In genomic region chr17:68598074-68598473, GRCh38 we compare ENCODE assay signal across 26 cellular contexts. TPM values are rescaled to one million over a fixed set of nuclear protein-coding genes. Genes with fewer than 3 reads are reported as not detected.
DNase-seq lines count a peak whose midpoint lies in the region; ATAC-seq and TF ChIP-seq lines count a peak whose summit lies in the region.
"Had no signal": no experiment of that assay in that cellular context is flagged by ENCODE, and none has a peak within 500 bp of the region (broad histone marks: within the 10 kb centered on the region; RNA-seq: fewer than 3 reads in every experiment).

No MANE protein-coding gene starts in this region.

- H3K9me3 ChIP-seq in iPS-20b (ENCODE audit: insufficient read depth, low read depth, low read length) (no peaks in the 10 kb centered on the region), osteoblast (ENCODE audit: low read depth, low read length) (no peaks in the 10 kb centered on the region), upper lobe of right lung (no peaks in the 10 kb centered on the region), body of pancreas (no peaks in the 10 kb centered on the region), SJCRH30 (replicated peaks) (no peaks in the 10 kb centered on the region)
- H3K9me3 ChIP-seq: gastrocnemius medialis had no signal

- ATAC-seq in upper lobe of right lung (no peak), GM18909 (IDR thresholded peaks at IDR 0.05; ENCODE audit: poor library complexity, unreplicated experiment) (no peak), body of pancreas (no peak)
- ATAC-seq: activated T-cell treated with anti-CD3 and anti-CD28 coated beads, Interleukin-2, amount 50 U/mL, for 4 hours; gastrocnemius medialis; HCT116 had no signal

- WGBS in body of pancreas, 2 donors = 86 to 91% methylated on average over 4 of the region's 4 CpGs

- H3K27me3 ChIP-seq in iPS-20b (ENCODE audit: insufficient read depth, low read length) (peaks cover 43% of the 10 kb centered on the region), osteoblast (ENCODE audit: insufficient read depth, low read length) (no peaks in the 10 kb centered on the region), upper lobe of right lung (no peaks in the 10 kb centered on the region), body of pancreas (peaks cover 0 to 4% of the 10 kb centered on the region in 2 donors), SJCRH30 (no peaks in the 10 kb centered on the region)

- no peak overlapping the region for H3K27ac ChIP-seq in iPS-20b (ENCODE audit: low read length)
- peak overlapping the region; percentile 47 for H3K27ac ChIP-seq in osteoblast (ENCODE audit: low read depth, low read length)
- peak overlapping the region; percentile 90 for H3K27ac ChIP-seq in upper lobe of right lung
- H3K27ac ChIP-seq in body of pancreas = no peak overlapping the region
- H3K27ac ChIP-seq in SJCRH30 = no peak overlapping the region

- no peaks in the 10 kb centered on the region for H4K20me1 ChIP-seq in osteoblast (ENCODE audit: insufficient read depth, low read length)

- TF ChIP-seq CTCF in osteoblast (IDR thresholded peaks at IDR 0.05; ENCODE audit: extremely low read depth, low read depth, low read length) (no peak), upper lobe of right lung (IDR thresholded peaks at IDR 0.05) (no peak), body of pancreas (IDR thresholded peaks at IDR 0.05) (no peak)

- H3K9ac ChIP-seq in iPS-20b (ENCODE audit: low read depth, low read length) = 0 out of 2 replicates have a peak overlapping the region, but pooled peaks have one; percentile 84

- H3K4me1 ChIP-seq in iPS-20b (ENCODE audit: insufficient read depth, low read length) (peaks cover 13% of the 10 kb centered on the region; the same call in 1 of the 2 replicates), osteoblast (ENCODE audit: insufficient read depth, low read length) (peaks cover 57% of the 10 kb centered on the region), upper lobe of right lung (peaks cover 47% of the 10 kb centered on the region), body of pancreas (peaks cover 18% of the 10 kb centered on the region), SJCRH30 (peaks cover 20% of the 10 kb centered on the region)

- peaks cover 10% of the 10 kb centered on the region for H3K79me2 ChIP-seq in osteoblast (ENCODE audit: insufficient read depth, low read length)

- H3K4me2 ChIP-seq in osteoblast (ENCODE audit: insufficient read depth, low read length) = peak overlapping the region; percentile 86

- intact Hi-C loops in upper lobe of right lung (cut with DNase I) = no loop called here
- intact Hi-C loops in body of pancreas (cut with DNase I) = no loop called here

- H3K4me3 ChIP-seq in iPS-20b (ENCODE audit: low read length) = peak overlapping the region; percentile 70
- peak overlapping the region; percentile 79 for H3K4me3 ChIP-seq in osteoblast (ENCODE audit: insufficient read depth, low read length)
- peak overlapping the region; percentile 64 for H3K4me3 ChIP-seq in upper lobe of right lung
- no peak overlapping the region for H3K4me3 ChIP-seq in body of pancreas
- H3K4me3 ChIP-seq in SJCRH30 = no peak overlapping the region

- no peak overlapping the region for H2AFZ ChIP-seq in osteoblast (ENCODE audit: low read length)

- TF ChIP-seq POLR2A in body of pancreas (IDR thresholded peaks at IDR 0.05) = no peak

- DNase-seq in ecto neural progenitor cell (ENCODE audit: low spot score) = peak; percentile 24
- DNase-seq in osteoblast (ENCODE audit: insufficient read length, low spot score, missing footprints) = no peak
- DNase-seq in upper lobe of right lung = no peak
- no peak for DNase-seq in cerebellum (ENCODE audit: low spot score)
- no peak for DNase-seq in body of pancreas
- no peak for DNase-seq in SJCRH30
- DNase-seq: activated CD4-positive, CD25-positive, alpha-beta regulatory T cell; activated naive CD4-positive, alpha-beta T cell treated with Interleukin-2 at 50 U/mL for 16 hours; activated T-cell treated with anti-CD3 and anti-CD28 coated beads, Interleukin-2, amount 50 U/mL, for 4 hours; anterior cingulate cortex; caudate nucleus; DMS53; gastrocnemius medialis; GF-D8; KG1; midbrain; MV-4-11; NCI-H187 treated with DMSO at 0.1 percent for 48 hours; NCI-H748 treated with DMSO at 0.1 percent for 48 hours; nephron progenitor cell; stimulated activated CD4-positive, alpha-beta T cell treated with anti-CD3 and anti-CD28 coated beads, Interleukin-1b, Interleukin-23, amount 100 ng/mL, for 48 hours; T-helper 9 cell had no signal

- H3K36me3 ChIP-seq in iPS-20b (ENCODE audit: insufficient read depth, low read depth, low read length) = peaks cover 32% of the 10 kb centered on the region; the same call in 1 of the 2 replicates
- H3K36me3 ChIP-seq in osteoblast (ENCODE audit: insufficient read depth, low read length) = peaks cover 5% of the 10 kb centered on the region
- no peaks in the 10 kb centered on the region for H3K36me3 ChIP-seq in upper lobe of right lung
- H3K36me3 ChIP-seq in body of pancreas (replicated peaks in 1 of 2; ENCODE audit: insufficient read depth in 1 of 2, low read depth in 2 of 2) = no peaks in the 10 kb centered on the region
- H3K36me3 ChIP-seq in SJCRH30 = no peaks in the 10 kb centered on the region
- H3K36me3 ChIP-seq: gastrocnemius medialis had no signal

RNA-seq across cellular contexts. Expression of gene FAM20A, which starts 3.1 kb away (rescaled TPM):
- total RNA-seq in osteoblast (63.3 and 72.2 TPM in 2 replicates), upper lobe of right lung (43.3 TPM), cerebellum (2.8 TPM), body of pancreas (1 to 10 TPM in 1 of 2 donors, under 1 TPM in 1; under 0.01 to 1.3 TPM)
- 0.86 and 1.0 TPM in 2 replicates for total RNA-seq in SJCRH30 (2014; rRNA removed; shearing (Covaris generic))
- total RNA-seq: dermis microvascular lymphatic vessel endothelial cell had no signal

Comparison
In these comparisons a context has a peak if more than half of its experiments do, and no peak if none do; other contexts are left out.
1. H3K27ac ChIP-seq: peak in osteoblast (single experiment) and upper lobe of right lung (single experiment); none in iPS-20b (single experiment), body of pancreas (0 of 4) and SJCRH30 (single experiment).
2. H3K4me3 ChIP-seq: peak in iPS-20b (single experiment), osteoblast (single experiment) and upper lobe of right lung (single experiment); none in body of pancreas (0 of 2) and SJCRH30 (single experiment).
3. RNA of gene FAM20A, which starts 3.1 kb away (total RNA-seq): 63.3 to 72.2 TPM in osteoblast and 43.3 TPM in upper lobe of right lung (single experiment); 2.8 TPM in cerebellum (single experiment), under 0.01 to 1.3 TPM in body of pancreas and 0.86 to 1.0 TPM in SJCRH30; every median in the first group is over 10 times any median in the second.